ENCODE assay signal across 30 cellular contexts in the genomic region with DNA sequence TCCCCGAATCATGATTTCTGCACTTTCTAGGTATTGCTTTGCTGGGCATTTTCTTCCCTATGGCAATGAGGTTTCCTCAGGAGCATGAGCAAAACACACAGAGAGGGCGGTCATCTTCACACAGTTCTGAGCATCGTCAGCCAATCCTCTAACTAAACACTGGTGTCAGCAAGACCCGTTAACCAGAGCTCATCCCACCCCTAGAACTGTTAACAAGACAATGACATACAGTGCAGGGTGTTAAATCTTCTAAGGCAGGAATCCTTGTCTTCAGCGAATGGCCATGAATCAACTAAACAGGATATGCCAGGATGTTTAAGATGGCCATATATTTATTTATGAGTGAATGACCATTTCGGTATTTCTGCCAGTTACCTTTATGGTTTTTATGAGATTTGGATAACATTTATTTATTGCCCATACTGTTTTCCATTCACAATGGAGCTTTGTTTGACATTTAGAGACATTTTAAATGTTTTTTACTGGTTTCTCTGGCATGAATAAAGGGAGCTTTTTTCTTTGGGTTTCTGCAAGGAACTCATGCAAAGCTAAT.
"Had no signal": no experiment of that assay in that cellular context is flagged by ENCODE, and none has a peak within 500 bp of the region (broad histone marks: within the 10 kb centered on the region; RNA-seq: fewer than 3 reads in every experiment).

No MANE protein-coding gene starts in this region.

- H3K4me2 ChIP-seq: PC-9 had no signal

- H3K27ac Mint-ChIP-seq: activated CD4-positive, alpha-beta T cell treated with anti-CD3 and anti-CD28 coated beads, Interleukin-2, amount 10 ng/mL, durations not matched to agents 24 days and 14 days; activated CD8-positive, alpha-beta T cell treated with anti-CD3 and anti-CD28 coated beads for 36 hours; activated naive CD8-positive, alpha-beta T cell treated with anti-CD3 and anti-CD28 coated beads for 36 hours; activated T-cell treated with anti-CD3 and anti-CD28 coated beads, Interleukin-2, amount 50 U/mL, for 72 hours; activated T-helper 17 cell treated with anti-CD3 and anti-CD28 coated beads, Interleukin-2, amount 50 U/mL, for 72 hours; T-cell had no signal

- H3K27me3 ChIP-seq: ascending aorta, cardiac muscle cell had no signal

- H3K27ac ChIP-seq: ascending aorta, cardiac muscle cell, PC-9, RWPE1 had no signal

- ATAC-seq: activated CD8-positive, alpha-beta T cell treated with anti-CD3 and anti-CD28 coated beads for 36 hours; activated T-cell treated with anti-CD3 and anti-CD28 coated beads, Interleukin-2, amount 50 U/mL, for 72 hours; activated T-helper 17 cell treated with anti-CD3 and anti-CD28 coated beads, Interleukin-2, amount 50 U/mL, for 72 hours; K562; Right ventricle myocardium inferior; SK-N-SH treated with all-trans-retinoic acid at 6 μM for 48 hours; T-cell had no signal

- H3K4me1 Mint-ChIP-seq: activated CD4-positive, alpha-beta T cell treated with anti-CD3 and anti-CD28 coated beads, Interleukin-2, amount 10 ng/mL, durations not matched to agents 24 days and 14 days; activated naive CD8-positive, alpha-beta T cell treated with anti-CD3 and anti-CD28 coated beads for 36 hours; activated T-helper 17 cell treated with anti-CD3 and anti-CD28 coated beads, Interleukin-2, amount 50 U/mL, for 72 hours; central memory CD8-positive, alpha-beta T cell; T-cell had no signal

- H3K36me3 ChIP-seq: ascending aorta, cardiac muscle cell had no signal

- DNase-seq: activated CD4-positive, alpha-beta T cell treated with anti-CD3 and anti-CD28 coated beads, Interleukin-2, amount 10 ng/mL, durations not matched to agents 24 days and 14 days; activated CD4-positive, alpha-beta T cell treated with anti-CD3 and anti-CD28 coated beads, Interleukin-2, amount 50 U/mL, for 4 hours; activated CD8-positive, alpha-beta T cell treated with anti-CD3 and anti-CD28 coated beads for 36 hours; activated effector memory CD4-positive, alpha-beta T cell treated with anti-CD3 and anti-CD28 coated beads, Interleukin-2, amount 50 U/mL, for 16 hours; activated naive CD4-positive, alpha-beta T cell; activated naive CD4-positive, alpha-beta T cell treated with anti-CD3 and anti-CD28 coated beads, Interleukin-2, amount 50 U/mL, for 16 hours; activated naive CD8-positive, alpha-beta T cell treated with anti-CD3 and anti-CD28 coated beads for 36 hours; activated T-cell treated with anti-CD3 and anti-CD28 coated beads, Interleukin-2, amount 50 U/mL, for 1 hour; activated T-cell treated with anti-CD3 and anti-CD28 coated beads, Interleukin-2, amount 50 U/mL, for 72 hours; amniotic stem cell; NCI-H1105; NCI-H1417 treated with DMSO at 0.1 percent for 48 hours; NCI-H187 treated with DMSO at 0.1 percent for 48 hours; NCI-H2081; NCI-H2171 treated with DMSO at 0.1 percent for 48 hours; NCI-H2227 treated with DMSO at 0.1 percent for 48 hours; NCI-H446; NCI-H526 treated with DMSO at 0.1 percent for 48 hours; NCI-H774; PC-9; SIG-M5; T-cell had no signal

- H3K27me3 Mint-ChIP-seq: T-cell had no signal

- H3K4me3 Mint-ChIP-seq: activated CD4-positive, alpha-beta T cell treated with anti-CD3 and anti-CD28 coated beads, Interleukin-2, amount 10 ng/mL, durations not matched to agents 24 days and 14 days; activated CD8-positive, alpha-beta T cell treated with anti-CD3 and anti-CD28 coated beads for 36 hours; activated naive CD8-positive, alpha-beta T cell treated with anti-CD3 and anti-CD28 coated beads for 36 hours; activated T-cell treated with anti-CD3 and anti-CD28 coated beads, Interleukin-2, amount 50 U/mL, for 72 hours; activated T-helper 17 cell treated with anti-CD3 and anti-CD28 coated beads, Interleukin-2, amount 50 U/mL, for 72 hours; central memory CD8-positive, alpha-beta T cell; T-cell had no signal

- H3K4me1 ChIP-seq: ascending aorta had no signal

- H3K4me3 ChIP-seq: ascending aorta, cardiac muscle cell, K562, PC-9 had no signal

- H3K36me3 Mint-ChIP-seq: T-cell had no signal
